ENCODE assay signal across 22 cellular contexts in the genomic region with DNA sequence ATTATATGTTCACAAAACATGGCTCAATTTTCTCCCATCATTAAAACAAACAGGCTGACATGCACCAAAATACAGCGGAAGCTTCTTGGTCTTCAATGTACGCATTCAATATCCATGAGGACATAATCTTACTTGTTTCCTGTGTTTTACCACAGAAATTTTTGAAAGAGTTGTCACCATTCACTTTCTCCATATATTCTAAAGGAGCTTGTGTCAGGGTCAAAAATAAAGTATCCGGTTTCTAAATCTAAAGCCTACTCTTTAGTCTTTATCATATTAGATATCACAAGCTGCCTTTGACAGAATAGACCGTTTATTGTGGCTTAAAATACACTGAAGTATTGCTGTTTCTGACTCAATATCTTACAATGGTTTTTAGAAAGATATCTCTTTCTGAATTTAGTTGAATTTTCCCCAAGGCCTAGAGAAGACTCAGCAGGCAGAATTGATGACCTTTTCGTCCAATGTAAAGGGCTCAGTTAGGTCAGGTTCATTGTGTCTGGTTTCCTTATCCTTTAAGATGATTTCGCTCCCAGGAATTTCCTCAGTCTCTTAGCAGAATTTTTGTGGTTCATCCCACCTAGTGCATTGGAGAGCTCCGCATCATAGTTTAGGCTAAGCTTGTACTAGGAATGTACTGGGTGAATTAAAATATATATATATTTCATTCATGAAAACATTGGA.
DNase-seq lines count a peak whose midpoint lies in the region; ATAC-seq, FAIRE-seq and TF ChIP-seq lines count a peak whose summit lies in the region.
"Had no signal": no experiment of that assay in that cellular context is flagged by ENCODE, and none has a peak within 500 bp of the region (broad histone marks: within the 10 kb centered on the region; RNA-seq: fewer than 3 reads in every experiment).

No MANE protein-coding gene starts in this region.

- DNase-seq in AG04450 (ENCODE audit: low read depth, low spot score) (peak; percentile 66), HTR-8/SVneo (ENCODE audit: insufficient read length, low spot score) (peak; percentile 21), astrocyte of the spinal cord (ENCODE audit: low read depth, low spot score) (peak; percentile 94), mesenchymal stem cell (peak; percentile 56), dorsolateral prefrontal cortex (no peak), nephron progenitor cell (no peak)
- no peak for DNase-seq in CD4-positive, alpha-beta memory T cell
- DNase-seq: activated effector memory CD4-positive, alpha-beta T cell treated with Interleukin-2 at 50 U/mL for 16 hours; AML-193; DMS153; effector CD8-positive, alpha-beta T cell; gastrocnemius medialis; HCEC 1CT; lower lobe of right lung; NCI-H1417 treated with DMSO at 0.1 percent for 48 hours; NCI-H345; stimulated activated CD4-positive, alpha-beta T cell treated with anti-CD3 and anti-CD28 coated beads, Interleukin-2, amount 100 ng/mL, for 48 hours; stimulated activated CD8-positive, alpha-beta memory T cell treated with anti-CD3 and anti-CD28 coated beads, Interleukin-4, amount 100 ng/mL, for 48 hours had no signal

- TF ChIP-seq CTCF in AG04450 (IDR thresholded peaks at IDR 0.05; ENCODE audit: low read depth, low read length) (no peak), astrocyte of the spinal cord (IDR thresholded peaks at IDR 0.05; ENCODE audit: low read depth, low read length) (no peak), dorsolateral prefrontal cortex (IDR thresholded peaks at IDR 0.05 in 54 of 56, conservative IDR thresholded peaks at IDR 0.05 in 2 of 56; ENCODE audit: low read depth in 1 of 56, partially characterized antibody in 56 of 56) (no peak), nephron progenitor cell (IDR thresholded peaks at IDR 0.05) (no peak)

- no peak overlapping the region for H3K14ac ChIP-seq in mesenchymal stem cell (ENCODE audit: low read length in 2 of 2)

- H2BK15ac ChIP-seq in mesenchymal stem cell (ENCODE audit: low read depth, poor library complexity, severe bottlenecking): no peak overlapping the region

- H2AFZ ChIP-seq in mesenchymal stem cell (ENCODE audit: low read depth, low read length): no peak overlapping the region

- H2BK12ac ChIP-seq in mesenchymal stem cell (ENCODE audit: low read length in 2 of 2): no peak overlapping the region

- no peak overlapping the region for H3K4ac ChIP-seq in mesenchymal stem cell (ENCODE audit: low read depth in 1 of 2, low read length in 2 of 2)

- intact Hi-C loops in dorsolateral prefrontal cortex (cut with DNase I): no loop called here
- intact Hi-C loops in CD4-positive, alpha-beta memory T cell (cut with micrococcal nuclease): no loop called here

- no peak overlapping the region for H4K91ac ChIP-seq in mesenchymal stem cell (ENCODE audit: low read length)

- H3K9me3 Mint-ChIP-seq in CD4-positive, alpha-beta memory T cell: peaks cover 0 to 7% (median 4%) of the 10 kb centered on the region in 8 donors
- H3K9me3 Mint-ChIP-seq in nephron progenitor cell: no peaks in the 10 kb centered on the region
- H3K9me3 Mint-ChIP-seq: brain had no signal

- H3K27ac ChIP-seq in AG04450 (ENCODE audit: low read depth, low read length) (peak overlapping the region; percentile 33), mesenchymal stem cell (ENCODE audit: low read length, poor library complexity, severe bottlenecking) (no peak overlapping the region), dorsolateral prefrontal cortex (no peak overlapping the region)
- H3K27ac ChIP-seq in CD4-positive, alpha-beta memory T cell (ENCODE audit: low read depth, low read length): no peak overlapping the region
- H3K27ac ChIP-seq: gastrocnemius medialis, lower lobe of right lung, right atrium auricular region had no signal

- no peak for FAIRE-seq in HTR-8/SVneo (lab: Jason Lieb, UNC)
- FAIRE-seq: K562 had no signal

- 60% methylated on average over 4 of the region's 7 CpGs for WGBS in mesenchymal stem cell

- H3K23ac ChIP-seq in mesenchymal stem cell (ENCODE audit: low read length in 2 of 2): no peak overlapping the region

- no peak overlapping the region for H3K18ac ChIP-seq in mesenchymal stem cell (ENCODE audit: low read depth in 1 of 2, low read length in 2 of 2)

- no peaks in the 10 kb centered on the region for H3K36me3 ChIP-seq in mesenchymal stem cell (ENCODE audit: control insufficient read depth in 1 of 2, insufficient read depth in 2 of 2, low read depth in 1 of 2, low read length in 2 of 2)
- H3K36me3 ChIP-seq in CD4-positive, alpha-beta memory T cell (ENCODE audit: insufficient read depth, low read length): no peaks in the 10 kb centered on the region
- H3K36me3 ChIP-seq: gastrocnemius medialis, lower lobe of right lung, right atrium auricular region had no signal

- H2BK120ac ChIP-seq in mesenchymal stem cell (ENCODE audit: low read depth, low read length): no peak overlapping the region

- no peak overlapping the region for H2AK5ac ChIP-seq in mesenchymal stem cell (ENCODE audit: low read length, severe bottlenecking)

- in situ Hi-C loops in astrocyte of the spinal cord (cut with HindIII; ENCODE audit: low sequenced_read_pairs): no loop called here

- H3K4me2 ChIP-seq in mesenchymal stem cell (ENCODE audit: low read length, poor library complexity, severe bottlenecking): no peak overlapping the region

- H4K8ac ChIP-seq in mesenchymal stem cell (ENCODE audit: low read length): no peak overlapping the region

- H3K36me3 Mint-ChIP-seq in CD4-positive, alpha-beta memory T cell: no peaks in the 10 kb centered on the region
- no peaks in the 10 kb centered on the region for H3K36me3 Mint-ChIP-seq in nephron progenitor cell (ENCODE audit: low read depth)
- H3K36me3 Mint-ChIP-seq: brain had no signal

- H3K4me3 Mint-ChIP-seq in CD4-positive, alpha-beta memory T cell: no peak overlapping the region
- no peak overlapping the region for H3K4me3 Mint-ChIP-seq in nephron progenitor cell
- H3K4me3 Mint-ChIP-seq: brain had no signal

- H2BK5ac ChIP-seq in mesenchymal stem cell (ENCODE audit: low read depth, low read length, poor library complexity, severe bottlenecking): no peak overlapping the region

- H3K4me3 ChIP-seq in AG04450 (ENCODE audit: low read depth, low read length) (no peak overlapping the region), astrocyte of the spinal cord (ENCODE audit: low read depth, low read length) (no peak overlapping the region), mesenchymal stem cell (ENCODE audit: insufficient read depth in 1 of 2, low read depth in 1 of 2, low read length in 2 of 2) (no peak overlapping the region), dorsolateral prefrontal cortex (no peak overlapping the region)
- no peak overlapping the region for H3K4me3 ChIP-seq in CD4-positive, alpha-beta memory T cell (ENCODE audit: low read length in 2 of 2)
- H3K4me3 ChIP-seq: gastrocnemius medialis, K562, lower lobe of right lung, right atrium auricular region had no signal

- H3K4me1 ChIP-seq in mesenchymal stem cell (ENCODE audit: control insufficient read depth, insufficient read depth, low read depth, low read length): no peaks in the 10 kb centered on the region
- H3K4me1 ChIP-seq in CD4-positive, alpha-beta memory T cell (ENCODE audit: insufficient read depth, low read length): no peaks in the 10 kb centered on the region
- H3K4me1 ChIP-seq: gastrocnemius medialis, lower lobe of right lung, right atrium auricular region had no signal

- no peaks in the 10 kb centered on the region for H3K27me3 Mint-ChIP-seq in CD4-positive, alpha-beta memory T cell
- H3K27me3 Mint-ChIP-seq in nephron progenitor cell (ENCODE audit: low read depth, poor library complexity): no peaks in the 10 kb centered on the region

- H3K9me3 ChIP-seq in AG04450 (ENCODE audit: control insufficient read depth, insufficient read depth, low read length) (no peaks in the 10 kb centered on the region), mesenchymal stem cell (ENCODE audit: control insufficient read depth, low read length) (no peaks in the 10 kb centered on the region)
- H3K9me3 ChIP-seq in CD4-positive, alpha-beta memory T cell (ENCODE audit: control insufficient read depth in 1 of 2, low read length in 2 of 2): no peaks in the 10 kb centered on the region
- H3K9me3 ChIP-seq: gastrocnemius medialis, lower lobe of right lung, right atrium auricular region had no signal

- H3K9ac ChIP-seq in mesenchymal stem cell (ENCODE audit: low read length): no peak overlapping the region

- H3K27me3 ChIP-seq in AG04450 (ENCODE audit: control insufficient read depth, insufficient read depth, low read length) (no peaks in the 10 kb centered on the region), mesenchymal stem cell (ENCODE audit: control insufficient read depth in 1 of 2, insufficient read depth in 1 of 2, low read length in 2 of 2) (no peaks in the 10 kb centered on the region), dorsolateral prefrontal cortex (no peaks in the 10 kb centered on the region)
- no peaks in the 10 kb centered on the region for H3K27me3 ChIP-seq in CD4-positive, alpha-beta memory T cell (ENCODE audit: insufficient read depth, low read length)
- H3K27me3 ChIP-seq: gastrocnemius medialis, right atrium auricular region had no signal

- POLR2A ChIA-PET in AG04450 (lab: Yijun Ruan, JAX): interaction anchor here (0.9 kb wide), 1 partner anchor 9 kb away, joined by 3 read pairs; no protein-coding TSS in a partner anchor
- POLR2A ChIA-PET in CD4-positive, alpha-beta memory T cell (lab: Charles Lee; ENCODE audit: partially characterized antibody): no interaction called here

- no peak for ATAC-seq in HG03280 (IDR thresholded peaks at IDR 0.05; ENCODE audit: unreplicated experiment)
- ATAC-seq: gastrocnemius medialis, K562, lower lobe of right lung had no signal

- H3K4me1 Mint-ChIP-seq in CD4-positive, alpha-beta memory T cell: no peaks in the 10 kb centered on the region
- H3K4me1 Mint-ChIP-seq in nephron progenitor cell: no peaks in the 10 kb centered on the region

- CTCF ChIA-PET in AG04450 (lab: Charles Lee): no interaction called here
- CTCF ChIA-PET in CD4-positive, alpha-beta memory T cell (lab: Charles Lee; ENCODE audit: partially characterized antibody): no interaction called here

- no peak overlapping the region for H3K27ac Mint-ChIP-seq in CD4-positive, alpha-beta memory T cell
- no peak overlapping the region for H3K27ac Mint-ChIP-seq in nephron progenitor cell

- no peaks in the 10 kb centered on the region for H3K79me1 ChIP-seq in mesenchymal stem cell (replicated peaks; ENCODE audit: low read length, poor library complexity, severe bottlenecking)

Comparison
In these comparisons a context has a peak if more than half of its experiments do, and no peak if none do; other contexts are left out.
1. DNase-seq: peak in AG04450 (single experiment), HTR-8/SVneo (single experiment), astrocyte of the spinal cord (single experiment) and mesenchymal stem cell (single experiment); none in dorsolateral prefrontal cortex (0 of 10), CD4-positive, alpha-beta memory T cell (0 of 5) and nephron progenitor cell (single experiment).